Comparison of ENCODE assay signal across 13 cellular contexts in the genomic region with DNA sequence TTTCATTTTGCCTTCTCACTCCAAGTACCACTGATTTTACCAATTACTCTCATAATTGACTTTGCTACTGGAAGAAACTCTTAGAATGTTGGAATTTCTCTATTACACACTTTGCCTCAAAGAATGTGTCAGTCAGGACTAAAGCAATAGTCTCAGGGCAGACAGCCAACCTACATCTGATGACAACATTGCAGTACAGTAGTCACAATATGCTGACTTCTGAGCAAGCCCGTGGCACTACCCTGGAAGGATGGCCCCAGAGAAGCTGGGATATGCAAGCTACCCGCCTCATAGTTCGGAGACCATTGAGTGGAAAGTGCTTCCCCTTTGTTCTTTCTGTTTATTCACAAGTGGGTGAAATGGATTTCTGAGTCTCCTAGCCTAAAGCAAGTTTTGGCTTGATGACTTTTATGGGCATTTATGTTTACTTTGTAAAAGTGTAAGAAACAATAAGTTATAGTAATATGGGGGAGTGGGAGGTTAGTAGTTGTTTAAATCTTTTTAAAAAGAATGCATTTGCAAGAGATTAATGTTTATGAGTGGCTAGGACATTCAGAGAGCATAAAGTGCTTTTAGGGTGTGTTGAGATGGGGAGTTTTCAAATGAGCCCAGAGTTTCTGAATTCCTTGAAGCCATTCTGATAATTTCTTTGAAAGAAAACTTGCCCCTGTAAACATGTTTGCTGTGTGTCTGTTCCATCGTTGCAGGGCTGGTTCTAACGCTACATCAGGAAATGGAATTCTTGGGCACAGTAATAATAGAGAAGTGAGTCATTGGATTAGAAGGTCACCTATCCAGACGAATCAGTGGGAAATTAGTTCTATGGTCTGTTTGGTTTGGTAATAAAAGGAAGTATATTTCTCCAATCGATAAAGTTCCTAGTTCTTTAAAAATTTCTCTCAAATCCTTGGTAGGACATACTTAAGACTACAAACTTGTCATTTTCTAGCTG.
A peak's percentile ranks its signal among the peaks of the same experiment; 100 is the strongest.
DNase-seq lines count a peak whose midpoint lies in the region; FAIRE-seq and TF ChIP-seq lines count a peak whose summit lies in the region.
"Had no signal": no experiment of that assay in that cellular context is flagged by ENCODE, and none has a peak within 500 bp of the region (broad histone marks: within the 10 kb centered on the region; RNA-seq: fewer than 3 reads in every experiment).

No MANE protein-coding gene starts in this region.

- peak overlapping the region; percentile 71 for H3K4me2 ChIP-seq in astrocyte (ENCODE audit: low read length)

- H3K9me3 Mint-ChIP-seq in astrocyte (ENCODE audit: unreplicated experiment), result no peaks in the 10 kb centered on the region
- H3K9me3 Mint-ChIP-seq: stimulated activated effector memory CD8-positive, alpha-beta T cell treated with anti-CD3 and anti-CD28 coated beads, Interleukin-12 subunit alpha, Interleukin-12 subunit beta, amount 100 ng/mL, for 72 hours had no signal

- H3K36me3 ChIP-seq in A673 (ENCODE audit: insufficient read depth, low read length, poor library complexity, severe bottlenecking) (no peaks in the 10 kb centered on the region), astrocyte (ENCODE audit: insufficient read depth, low read length) (no peaks in the 10 kb centered on the region), kidney epithelial cell (ENCODE audit: control insufficient read depth, insufficient read depth, low read length) (no peaks in the 10 kb centered on the region)
- H3K36me3 ChIP-seq: BE2C had no signal

- peak; percentile 97 for FAIRE-seq in astrocyte (lab: Jason Lieb, UNC)
- no peak for FAIRE-seq in D721Med (lab: Jason Lieb, UNC)

- no peaks in the 10 kb centered on the region for H3K79me2 ChIP-seq in astrocyte (ENCODE audit: insufficient read depth, low read length)

- H3K4me3 Mint-ChIP-seq in astrocyte (ENCODE audit: unreplicated experiment), result no peak overlapping the region
- H3K4me3 Mint-ChIP-seq: stimulated activated effector memory CD8-positive, alpha-beta T cell treated with anti-CD3 and anti-CD28 coated beads, Interleukin-12 subunit alpha, Interleukin-12 subunit beta, amount 100 ng/mL, for 72 hours; WTC11 had no signal

- peak overlapping the region; percentile 5 for H3K9ac ChIP-seq in astrocyte (ENCODE audit: low read length)

- intact Hi-C loops in A673 (cut with micrococcal nuclease; ENCODE audit: unreplicated experiment), result no loop called here

- H3K36me3 Mint-ChIP-seq in astrocyte (ENCODE audit: low read depth, unreplicated experiment), result no peaks in the 10 kb centered on the region
- H3K36me3 Mint-ChIP-seq: stimulated activated effector memory CD8-positive, alpha-beta T cell treated with anti-CD3 and anti-CD28 coated beads, Interleukin-12 subunit alpha, Interleukin-12 subunit beta, amount 100 ng/mL, for 72 hours; WTC11 had no signal

- H3K27me3 ChIP-seq in A673 (replicated peaks; ENCODE audit: insufficient read depth, low read depth, low read length, poor library complexity) (no peaks in the 10 kb centered on the region), astrocyte (ENCODE audit: insufficient read depth, low read length) (no peaks in the 10 kb centered on the region), kidney epithelial cell (ENCODE audit: control insufficient read depth, insufficient read depth, low read length) (no peaks in the 10 kb centered on the region)
- H3K27me3 ChIP-seq: BE2C had no signal

- H3K4me1 Mint-ChIP-seq in astrocyte (ENCODE audit: low read depth, unreplicated experiment), result peaks cover 20% of the 10 kb centered on the region
- H3K4me1 Mint-ChIP-seq: stimulated activated effector memory CD8-positive, alpha-beta T cell treated with anti-CD3 and anti-CD28 coated beads, Interleukin-12 subunit alpha, Interleukin-12 subunit beta, amount 100 ng/mL, for 72 hours; WTC11 had no signal

- no peak for TF ChIP-seq CTCF in A673 (conservative IDR thresholded peaks at IDR 0.05; ENCODE audit: low read depth, low read length)
- no peak for TF ChIP-seq CTCF in astrocyte (IDR thresholded peaks at IDR 0.05; ENCODE audit: insufficient read depth, low read depth, low read length)
- TF ChIP-seq CTCF in kidney epithelial cell (IDR thresholded peaks at IDR 0.05; ENCODE audit: insufficient read depth, low read length, poor library complexity, severe bottlenecking), result no peak
- TF ChIP-seq CTCF in D721Med (IDR thresholded peaks at IDR 0.05; ENCODE audit: insufficient read depth, missing control alignments), result no peak

- no peaks in the 10 kb centered on the region for H4K20me1 ChIP-seq in astrocyte (ENCODE audit: insufficient read depth, low read length)

- DNase-seq in A673 (ENCODE audit: low spot score), result peak; percentile 42
- DNase-seq in HS-27A (ENCODE audit: low read depth), result peak; percentile 64
- DNase-seq in astrocyte (ENCODE audit: low read depth), result peak; percentile 86
- DNase-seq in kidney epithelial cell (ENCODE audit: low read depth), result peak; percentile 63
- no peak for DNase-seq in MV-4-11 (lab: John Stamatoyannopoulos, UW)
- DNase-seq in D721Med (ENCODE audit: insufficient read length, low spot score), result no peak
- no peak for DNase-seq in epidermal melanocyte (ENCODE audit: insufficient read length, low spot score)
- no peak for DNase-seq in retina
- DNase-seq: BE2C had no signal

- H3K9me3 ChIP-seq in A673 (ENCODE audit: low read depth, low read length, poor library complexity, severe bottlenecking) (peaks cover 12% of the 10 kb centered on the region), astrocyte (ENCODE audit: insufficient read depth, low read depth, low read length) (no peaks in the 10 kb centered on the region)
- H3K9me3 ChIP-seq: BE2C had no signal

- POLR2A ChIA-PET in A673 (lab: Charles Lee; ENCODE audit: low non-redundant PET), result no interaction called here

- peak overlapping the region; percentile 60 for H3K27ac Mint-ChIP-seq in astrocyte (ENCODE audit: unreplicated experiment)
- H3K27ac Mint-ChIP-seq: stimulated activated effector memory CD8-positive, alpha-beta T cell treated with anti-CD3 and anti-CD28 coated beads, Interleukin-12 subunit alpha, Interleukin-12 subunit beta, amount 100 ng/mL, for 72 hours; WTC11 had no signal

- peaks cover 17% of the 10 kb centered on the region for H3K4me1 ChIP-seq in A673 (ENCODE audit: insufficient read depth, low read length, poor library complexity, severe bottlenecking)
- peaks cover 16% of the 10 kb centered on the region for H3K4me1 ChIP-seq in astrocyte (ENCODE audit: insufficient read depth, low read length)
- H3K4me1 ChIP-seq: BE2C had no signal

- H2AFZ ChIP-seq in astrocyte (ENCODE audit: low read depth, low read length), result peak overlapping the region; percentile 33

- CTCF ChIA-PET in A673 (lab: Charles Lee), result no interaction called here

- no peaks in the 10 kb centered on the region for H3K27me3 Mint-ChIP-seq in astrocyte (ENCODE audit: low read depth, unreplicated experiment)

- BruUV-seq in A673 (replicated peaks; lab: Mats Ljungman, UMichigan), result no TSS peak

- H3K4me3 ChIP-seq in A673 (ENCODE audit: low read depth, low read length, poor library complexity, severe bottlenecking), result no peak overlapping the region
- no peak overlapping the region for H3K4me3 ChIP-seq in astrocyte (ENCODE audit: insufficient read depth, low read depth, low read length)
- H3K4me3 ChIP-seq in kidney epithelial cell (ENCODE audit: low read depth, low read length), result no peak overlapping the region
- H3K4me3 ChIP-seq: lung, skin epidermis had no signal

- no peak overlapping the region for H3K27ac ChIP-seq in A673 (ENCODE audit: low read depth, low read length, poor library complexity, severe bottlenecking)
- peak overlapping the region; percentile 41 for H3K27ac ChIP-seq in astrocyte (ENCODE audit: low read depth, low read length)
- H3K27ac ChIP-seq: skin epidermis had no signal

Comparison
In these comparisons a context has a peak if more than half of its experiments do, and no peak if none do; other contexts are left out.
1. DNase-seq: peak in A673 (single experiment), HS-27A (single experiment), astrocyte (single experiment) and kidney epithelial cell (single experiment); none in MV-4-11 (single experiment), D721Med (single experiment), epidermal melanocyte (single experiment) and retina (single experiment).